Comparison of ENCODE assay signal across 8 cellular contexts in genomic region chr6:63923139-63923739, GRCh38.
DNase-seq lines count a peak whose midpoint lies in the region; ATAC-seq, FAIRE-seq and TF ChIP-seq lines count a peak whose summit lies in the region.

No MANE protein-coding gene starts in this region.

- H3K4me3 Mint-ChIP-seq in CD4-positive, alpha-beta memory T cell = no peak overlapping the region

- no peaks in the 10 kb centered on the region for H3K9me1 ChIP-seq in endothelial cell of umbilical vein (replicated peaks; ENCODE audit: control insufficient read depth, extremely low read depth, insufficient read depth, low read length)

- peak; percentile 30 to 33 for TF ChIP-seq CTCF in endothelial cell of umbilical vein (IDR thresholded peaks at IDR 0.05; ENCODE audit: extremely low read depth in 1 of 2, insufficient read depth in 1 of 2, low read depth in 1 of 2, low read length in 2 of 2)
- TF ChIP-seq CTCF in osteoblast (IDR thresholded peaks at IDR 0.05; ENCODE audit: extremely low read depth, low read depth, low read length) = peak; percentile 57

- no peaks in the 10 kb centered on the region for H3K9me3 Mint-ChIP-seq in CD4-positive, alpha-beta memory T cell

- H3K27me3 ChIP-seq in CD4-positive, alpha-beta memory T cell (ENCODE audit: insufficient read depth, low read length) = no peaks in the 10 kb centered on the region
- H3K27me3 ChIP-seq in endothelial cell of umbilical vein (ENCODE audit: control insufficient read depth in 2 of 2, insufficient read depth in 2 of 2, low read length in 2 of 2) (peaks cover 2% of the 10 kb centered on the region in 2 experiments), osteoblast (ENCODE audit: insufficient read depth, low read length) (no peaks in the 10 kb centered on the region)

- H3K36me3 Mint-ChIP-seq in CD4-positive, alpha-beta memory T cell = no peaks in the 10 kb centered on the region

- dilution Hi-C loops in endothelial cell of umbilical vein (cut with MboI; ENCODE audit: extremely low pct_ligation_motif_present, low sequenced_read_pairs) = no loop called here

- no peak for TF ChIP-seq POLR2A in endothelial cell of umbilical vein (IDR thresholded peaks at IDR 0.05; ENCODE audit: low read depth, low read length)

- no peaks in the 10 kb centered on the region for H3K36me3 ChIP-seq in CD4-positive, alpha-beta memory T cell (ENCODE audit: insufficient read depth, low read length)
- no peaks in the 10 kb centered on the region for H3K36me3 ChIP-seq in endothelial cell of umbilical vein (ENCODE audit: control insufficient read depth in 2 of 2, extremely low read depth in 1 of 2, insufficient read depth in 2 of 2, low read length in 2 of 2)
- no peaks in the 10 kb centered on the region for H3K36me3 ChIP-seq in osteoblast (ENCODE audit: insufficient read depth, low read length)

- POLR2A ChIA-PET in CD4-positive, alpha-beta memory T cell (lab: Charles Lee; ENCODE audit: partially characterized antibody) = no interaction called here
- POLR2A ChIA-PET in endothelial cell of umbilical vein (lab: Charles Lee) = no interaction called here

- no peak overlapping the region for H3K4me2 ChIP-seq in endothelial cell of umbilical vein (ENCODE audit: insufficient read depth, low read length)
- no peak overlapping the region for H3K4me2 ChIP-seq in osteoblast (ENCODE audit: insufficient read depth, low read length)

- no peak overlapping the region for H2AFZ ChIP-seq in endothelial cell of umbilical vein (ENCODE audit: low read depth, low read length)
- H2AFZ ChIP-seq in osteoblast (ENCODE audit: low read length) = no peak overlapping the region

- H4K20me1 ChIP-seq in endothelial cell of umbilical vein (replicated peaks; ENCODE audit: control insufficient read depth, extremely low read depth, insufficient read depth, low read length) = no peaks in the 10 kb centered on the region
- H4K20me1 ChIP-seq in osteoblast (ENCODE audit: insufficient read depth, low read length) = no peaks in the 10 kb centered on the region

- intact Hi-C loops in CD4-positive, alpha-beta memory T cell (cut with micrococcal nuclease) = loop anchor here (5.0 kb wide), 1 partner anchor 326 kb away; no protein-coding TSS in a partner anchor
- intact Hi-C loops in endothelial cell of umbilical vein (cut with micrococcal nuclease) = loop anchor here (1.0 kb wide), 1 partner anchor 809 kb away; no protein-coding TSS in a partner anchor

- CTCF ChIA-PET in CD4-positive, alpha-beta memory T cell (lab: Charles Lee; ENCODE audit: partially characterized antibody) = interaction anchor here (0.9 to 1.2 kb wide), 3 partner anchors 10 to 23 kb away, joined by 3 to 4 read pairs (median 3); no protein-coding TSS in a partner anchor
- CTCF ChIA-PET in endothelial cell of umbilical vein (lab: Charles Lee) = interaction anchor here (1.0 to 1.5 kb wide), 2 partner anchors 408 to 810 kb away, joined by 8 to 11 read pairs; no protein-coding TSS in a partner anchor

- peak in 4 of 5 donors; percentile 6 to 31 (median 8) for DNase-seq in CD4-positive, alpha-beta memory T cell
- DNase-seq in NOMO-1 treated with dmso at 0.1 percent for 144 hours (lab: John Stamatoyannopoulos, UW; ENCODE audit: unreplicated experiment) (peak; percentile 5), endothelial cell of umbilical vein (ENCODE audit: low read depth, low spot score) (peak; percentile 17), osteoblast (ENCODE audit: insufficient read length, low spot score, missing footprints) (peak; percentile 4), ecto neural progenitor cell (ENCODE audit: low spot score) (no peak)
- DNase-seq in stimulated activated CD4-positive, alpha-beta T cell treated with anti-CD3 and anti-CD28 coated beads, Interleukin-15, amount 100 ng/mL, for 24 hours = no peak

- BruUV-seq in endothelial cell of umbilical vein (replicated peaks; lab: Mats Ljungman, UMichigan) = no TSS peak

- no peaks in the 10 kb centered on the region for H3K79me2 ChIP-seq in endothelial cell of umbilical vein (ENCODE audit: control insufficient read depth, insufficient read depth, low read length)
- H3K79me2 ChIP-seq in osteoblast (ENCODE audit: insufficient read depth, low read length) = no peaks in the 10 kb centered on the region

- peak; percentile 81 for ATAC-seq in GM19035 (IDR thresholded peaks at IDR 0.05; ENCODE audit: unreplicated experiment)
- peak; percentile 82 for ATAC-seq in HG03159 (IDR thresholded peaks at IDR 0.05; ENCODE audit: unreplicated experiment)

- no peak overlapping the region for H3K27ac Mint-ChIP-seq in CD4-positive, alpha-beta memory T cell

- FAIRE-seq in endothelial cell of umbilical vein (lab: Jason Lieb, UNC) = peak; percentile 44

- no peak overlapping the region for H3K27ac ChIP-seq in CD4-positive, alpha-beta memory T cell (ENCODE audit: low read depth, low read length)
- H3K27ac ChIP-seq in endothelial cell of umbilical vein (ENCODE audit: insufficient read depth, low read depth, low read length) = no peak overlapping the region
- no peak overlapping the region for H3K27ac ChIP-seq in osteoblast (ENCODE audit: low read depth, low read length)

- H3K4me1 ChIP-seq in CD4-positive, alpha-beta memory T cell (ENCODE audit: insufficient read depth, low read length) = no peaks in the 10 kb centered on the region
- H3K4me1 ChIP-seq in endothelial cell of umbilical vein (ENCODE audit: control insufficient read depth, extremely low read depth, insufficient read depth, low read length) (no peaks in the 10 kb centered on the region), osteoblast (ENCODE audit: insufficient read depth, low read length) (no peaks in the 10 kb centered on the region)

- no peaks in the 10 kb centered on the region for H3K9me3 ChIP-seq in CD4-positive, alpha-beta memory T cell (ENCODE audit: control insufficient read depth in 1 of 2, low read length in 2 of 2)
- H3K9me3 ChIP-seq in endothelial cell of umbilical vein (replicated peaks; ENCODE audit: control insufficient read depth, insufficient read depth, low read length) (no peaks in the 10 kb centered on the region), osteoblast (ENCODE audit: low read depth, low read length) (no peaks in the 10 kb centered on the region)

- H3K27me3 Mint-ChIP-seq in CD4-positive, alpha-beta memory T cell = peaks cover 1% of the 10 kb centered on the region in 2 donors

- no peaks in the 10 kb centered on the region for H3K4me1 Mint-ChIP-seq in CD4-positive, alpha-beta memory T cell

- no peak overlapping the region for H3K4me3 ChIP-seq in CD4-positive, alpha-beta memory T cell (ENCODE audit: low read length in 2 of 2)
- no peak overlapping the region for H3K4me3 ChIP-seq in endothelial cell of umbilical vein (replicated peaks in 1 of 3; ENCODE audit: insufficient read depth in 1 of 3, low read depth in 1 of 3, low read length in 3 of 3)
- H3K4me3 ChIP-seq in osteoblast (ENCODE audit: insufficient read depth, low read length) = no peak overlapping the region

- no peak overlapping the region for H3K9ac ChIP-seq in endothelial cell of umbilical vein (replicated peaks; ENCODE audit: extremely low read depth, insufficient read depth, low read length)

TF ChIP-seq in endothelial cell of umbilical vein, 7 proteins besides CTCF, POLR2A, EP300 and RAD21:
- TF ChIP-seq MYC (IDR thresholded peaks at IDR 0.05; ENCODE audit: low read depth, low read length) = no peak
- no peak for TF ChIP-seq POLR2AphosphoS5 (IDR thresholded peaks at IDR 0.05; ENCODE audit: insufficient read depth, low read depth, low read length)
- no peak for TF ChIP-seq MAX (IDR thresholded peaks at IDR 0.05; ENCODE audit: insufficient read depth, insufficient read length)
- TF ChIP-seq GATA2 (IDR thresholded peaks at IDR 0.05; ENCODE audit: insufficient read depth, insufficient read length, low read depth, low read length) = no peak
- no peak for TF ChIP-seq FOS (IDR thresholded peaks at IDR 0.05; ENCODE audit: borderline replicate concordance, insufficient read depth, low read length)

Comparison
In these comparisons a context has a peak if more than half of its experiments do, and no peak if none do; other contexts are left out.
1. DNase-seq: peak in CD4-positive, alpha-beta memory T cell (4 of 5), NOMO-1 treated with dmso at 0.1 percent for 144 hours (single experiment), endothelial cell of umbilical vein (single experiment) and osteoblast (single experiment); none in ecto neural progenitor cell (single experiment) and stimulated activated CD4-positive, alpha-beta T cell treated with anti-CD3 and anti-CD28 coated beads, Interleukin-15, amount 100 ng/mL, for 24 hours (single experiment).